Comparison of ENCODE assay signal across 26 cellular contexts in genomic region chr1:8158995-8159394, GRCh38.
DNase-seq lines count a peak whose midpoint lies in the region; ATAC-seq, FAIRE-seq and TF ChIP-seq lines count a peak whose summit lies in the region.
"Had no signal": no experiment of that assay in that cellular context is flagged by ENCODE, and none has a peak within 500 bp of the region (broad histone marks: within the 10 kb centered on the region; RNA-seq: fewer than 3 reads in every experiment).

No MANE protein-coding gene starts in this region.

- no peaks in the 10 kb centered on the region for H3K36me3 ChIP-seq in Panc1 (ENCODE audit: control insufficient read depth, insufficient read depth, low read length)
- H3K36me3 ChIP-seq in gastroesophageal sphincter = no peaks in the 10 kb centered on the region

- H3K4me1 Mint-ChIP-seq in activated T-cell treated with anti-CD3 and anti-CD28 coated beads, Interleukin-2, amount 50 U/mL, for 72 hours (ENCODE audit: low read depth) = peaks cover 11% of the 10 kb centered on the region
- H3K4me1 Mint-ChIP-seq in activated T-cell treated with anti-CD3 and anti-CD28 coated beads, Interleukin-2, amount 50 U/mL, for 4 hours (ENCODE audit: low read depth) = peaks cover 5% of the 10 kb centered on the region

- CTCF ChIA-PET in Panc1 (lab: Charles Lee) = no interaction called here

- DNase-seq in activated T-cell treated with anti-CD3 and anti-CD28 coated beads, Interleukin-2, amount 50 U/mL, for 72 hours = no peak
- no peak for DNase-seq in activated T-cell treated with anti-CD3 and anti-CD28 coated beads, Interleukin-2, amount 50 U/mL, for 4 hours
- no peak for DNase-seq in GM19239 (ENCODE audit: insufficient read length, low spot score)
- no peak for DNase-seq in Panc1 (ENCODE audit: low read depth, low spot score)
- no peak for DNase-seq in substantia nigra (lab: John Stamatoyannopoulos, UW)
- DNase-seq: 8988T; Calu3; DMS153; DND-41; GM23248; H7; Kasumi-1; MV-4-11; NCI-H1105 treated with DMSO at 0.1 percent for 48 hours; NCI-H146; NCI-H1930; NCI-H2107; NCI-H524 treated with DMSO at 0.1 percent for 48 hours; NCI-H774; NK-92 treated with Interleukin-12 subunit alpha and Interleukin-12 subunit beta, amount 100 ng/mL, for 24 hours; SHP77 treated with DMSO at 0.1 percent for 48 hours had no signal

- peak overlapping the region; percentile 87 for H3K27ac ChIP-seq in Panc1 (ENCODE audit: low read length)
- H3K27ac ChIP-seq in gastroesophageal sphincter = peak overlapping the region; percentile 12 to 77 (median 66)
- no peak overlapping the region for H3K27ac ChIP-seq in substantia nigra (ENCODE audit: low read depth, low read length, poor library complexity, severe bottlenecking)
- H3K27ac ChIP-seq: GM23248, RWPE1 had no signal

- no peak for TF ChIP-seq EP300 in gastroesophageal sphincter (IDR thresholded peaks at IDR 0.05)

- H3K4me1 ChIP-seq in Panc1 (ENCODE audit: control insufficient read depth, insufficient read depth, low read length) = peaks cover 21% of the 10 kb centered on the region
- peaks cover 0 to 47% (median 0%) of the 10 kb centered on the region in 3 donors for H3K4me1 ChIP-seq in gastroesophageal sphincter

- peaks cover 9% of the 10 kb centered on the region for H3K27me3 Mint-ChIP-seq in activated T-cell treated with anti-CD3 and anti-CD28 coated beads, Interleukin-2, amount 50 U/mL, for 72 hours (ENCODE audit: low read depth)
- H3K27me3 Mint-ChIP-seq in activated T-cell treated with anti-CD3 and anti-CD28 coated beads, Interleukin-2, amount 50 U/mL, for 4 hours (ENCODE audit: low read depth) = peaks cover 2% of the 10 kb centered on the region

- in situ Hi-C loops in Panc1 (cut with HindIII; ENCODE audit: low pct_unique_long_range_greater_than_20kb, low sequenced_read_pairs) = no loop called here

- 81% methylated on average over 4 of the region's 4 CpGs; no CpG with 5 or more reads in 1 of the 2 donors for WGBS in gastroesophageal sphincter (ENCODE audit: low coverage in 1 of 2), 2 donors

- ATAC-seq in activated T-cell treated with anti-CD3 and anti-CD28 coated beads, Interleukin-2, amount 50 U/mL, for 72 hours (replicated peaks in 1 of 2) = no peak
- ATAC-seq in activated T-cell treated with anti-CD3 and anti-CD28 coated beads, Interleukin-2, amount 50 U/mL, for 4 hours = no peak
- ATAC-seq in Panc1 (no peak), gastroesophageal sphincter (no peak), HG03521 (IDR thresholded peaks at IDR 0.05; ENCODE audit: unreplicated experiment) (no peak), GM18498 (IDR thresholded peaks at IDR 0.05; ENCODE audit: unreplicated experiment) (no peak)
- ATAC-seq: HepG2 had no signal

- TF ChIP-seq CTCF in Panc1 (IDR thresholded peaks at IDR 0.05) = no peak
- TF ChIP-seq CTCF in gastroesophageal sphincter (IDR thresholded peaks at IDR 0.05) = no peak

- peak overlapping the region in 1 of 2 donors; percentile 35 for H3K4me3 Mint-ChIP-seq in activated T-cell treated with anti-CD3 and anti-CD28 coated beads, Interleukin-2, amount 50 U/mL, for 72 hours
- no peak overlapping the region for H3K4me3 Mint-ChIP-seq in activated T-cell treated with anti-CD3 and anti-CD28 coated beads, Interleukin-2, amount 50 U/mL, for 4 hours

- POLR2A ChIA-PET in Panc1 (lab: Charles Lee) = no interaction called here

- BruUV-seq in Panc1 (replicated peaks; lab: Mats Ljungman, UMichigan) = no TSS peak

- no peak overlapping the region for H3K4me3 ChIP-seq in Panc1 (ENCODE audit: low read depth in 2 of 2, low read length in 2 of 2)
- no peak overlapping the region for H3K4me3 ChIP-seq in gastroesophageal sphincter
- H3K4me3 ChIP-seq: GM23248 had no signal

- H3K27ac Mint-ChIP-seq in activated T-cell treated with anti-CD3 and anti-CD28 coated beads, Interleukin-2, amount 50 U/mL, for 72 hours = peak overlapping the region; percentile 71

- H3K9me3 ChIP-seq in Panc1 (ENCODE audit: control insufficient read depth, insufficient read depth, low read depth, low read length) (peaks cover 13% of the 10 kb centered on the region; the same call in 1 of the 2 replicates), gastroesophageal sphincter (no peaks in the 10 kb centered on the region)

- FAIRE-seq in GM19239 (lab: Jason Lieb, UNC) = peak; percentile 63
- FAIRE-seq: HepG2 had no signal

- intact Hi-C loops in Panc1 (cut with micrococcal nuclease; ENCODE audit: unreplicated experiment) = no loop called here

- peaks cover 0 to 2% of the 10 kb centered on the region in 2 donors for H3K9me3 Mint-ChIP-seq in activated T-cell treated with anti-CD3 and anti-CD28 coated beads, Interleukin-2, amount 50 U/mL, for 72 hours
- no peaks in the 10 kb centered on the region for H3K9me3 Mint-ChIP-seq in activated T-cell treated with anti-CD3 and anti-CD28 coated beads, Interleukin-2, amount 50 U/mL, for 4 hours

- no peaks in the 10 kb centered on the region for H3K27me3 ChIP-seq in Panc1 (ENCODE audit: control insufficient read depth, insufficient read depth, low read length)
- H3K27me3 ChIP-seq in gastroesophageal sphincter = no peaks in the 10 kb centered on the region

- TF ChIP-seq POLR2A in gastroesophageal sphincter (IDR thresholded peaks at IDR 0.05) = no peak

- H3K36me3 Mint-ChIP-seq in activated T-cell treated with anti-CD3 and anti-CD28 coated beads, Interleukin-2, amount 50 U/mL, for 72 hours (ENCODE audit: insufficient read depth in 2 of 2) = no peaks in the 10 kb centered on the region
- H3K36me3 Mint-ChIP-seq in activated T-cell treated with anti-CD3 and anti-CD28 coated beads, Interleukin-2, amount 50 U/mL, for 4 hours (ENCODE audit: insufficient read depth) = no peaks in the 10 kb centered on the region
